Comparison of ENCODE assay signal across 27 cellular contexts in the genomic region with DNA sequence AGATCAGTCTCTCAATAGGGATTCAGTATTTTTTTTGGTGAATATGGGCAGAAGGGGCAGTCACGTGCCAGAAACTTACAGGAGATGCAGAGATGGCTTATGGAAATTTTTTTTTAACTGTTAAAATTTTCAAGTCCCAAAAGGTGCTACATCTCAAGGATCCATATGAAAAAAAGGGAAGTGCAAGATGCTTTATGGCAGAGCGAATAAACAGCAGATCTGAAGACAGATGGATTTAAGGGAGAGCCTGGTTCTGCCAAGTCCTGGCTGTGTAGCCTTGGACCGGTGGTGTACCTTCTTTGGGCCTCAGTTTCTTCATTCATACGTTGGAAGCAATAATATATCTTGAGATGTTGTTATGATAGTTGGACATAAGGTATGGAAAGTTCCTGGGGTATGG.
"Had no signal": no experiment of that assay in that cellular context is flagged by ENCODE, and none has a peak within 500 bp of the region (broad histone marks: within the 10 kb centered on the region; RNA-seq: fewer than 3 reads in every experiment).

No MANE protein-coding gene starts in this region.

- FAIRE-seq: endothelial cell of umbilical vein, frontal cortex had no signal

- H3K27me3 ChIP-seq: esophagus muscularis mucosa, esophagus squamous epithelium, foreskin keratinocyte, gastrocnemius medialis, gastroesophageal sphincter, heart left ventricle, hepatocyte had no signal

- ATAC-seq: effector memory CD8-positive, alpha-beta T cell; esophagus mucosa; foreskin keratinocyte; gastrocnemius medialis; gastroesophageal sphincter; heart left ventricle; heart right ventricle had no signal

- DNase-seq: cortex of kidney; dermis blood vessel endothelial cell; dorsolateral prefrontal cortex; effector CD4-positive, alpha-beta T cell; effector CD8-positive, alpha-beta T cell; effector memory CD4-positive, alpha-beta T cell; effector memory CD8-positive, alpha-beta T cell; endodermal cell; erythroblast; esophagus squamous epithelium; foreskin fibroblast; foreskin keratinocyte; foreskin melanocyte; gastrocnemius medialis; glutamatergic neuron; head of caudate nucleus; heart left ventricle; heart right ventricle; hippocampal formation had no signal

- H3K4me3 ChIP-seq: coronary artery, dorsolateral prefrontal cortex, esophagus muscularis mucosa, esophagus squamous epithelium, gastrocnemius medialis, gastroesophageal sphincter, heart left ventricle, heart right ventricle, hepatocyte had no signal

- H3K79me2 ChIP-seq: hepatocyte had no signal

- H3K4me1 ChIP-seq: esophagus squamous epithelium, foreskin keratinocyte, gastrocnemius medialis, gastroesophageal sphincter, heart left ventricle had no signal

- H3K4me2 ChIP-seq: hepatocyte had no signal

- H2AFZ ChIP-seq: hepatocyte had no signal

- H3K36me3 ChIP-seq: esophagus muscularis mucosa, esophagus squamous epithelium, gastrocnemius medialis, gastroesophageal sphincter, heart left ventricle, heart right ventricle had no signal

- H3K9me3 ChIP-seq: esophagus muscularis mucosa, esophagus squamous epithelium, gastrocnemius medialis, gastroesophageal sphincter, heart left ventricle, heart right ventricle had no signal

- H3K27ac ChIP-seq: coronary artery, dorsolateral prefrontal cortex, epithelial cell of prostate, esophagus muscularis mucosa, esophagus squamous epithelium, foreskin keratinocyte, gastrocnemius medialis, gastroesophageal sphincter, heart left ventricle, heart right ventricle, hepatocyte had no signal
